1 cellular context compared by ENCODE assay signal in genomic region chr2:130819915-130820861, GRCh38.
TF ChIP-seq lines count a peak whose summit lies in the region.

No MANE protein-coding gene starts in this region.

TF ChIP-seq in H1, 55 proteins besides CTCF, POLR2A, EP300 and RAD21:
- TF ChIP-seq FOSL1 (IDR thresholded peaks at IDR 0.05; ENCODE audit: insufficient read depth, low read depth, low read length): no peak
- no peak for TF ChIP-seq RXRA (IDR thresholded peaks at IDR 0.05; ENCODE audit: insufficient read depth, low read depth, low read length)
- TF ChIP-seq NANOG (IDR thresholded peaks at IDR 0.05; ENCODE audit: insufficient read depth, low read depth, low read length, poor library complexity, severe bottlenecking): no peak
- TF ChIP-seq MAX (IDR thresholded peaks at IDR 0.05): peak; percentile 5; the same call in 1 of the 2 replicates
TF ChIP-seq in H1: peak in this region for 1.
